ENCODE assay signal across 8 cellular contexts in the genomic region with DNA sequence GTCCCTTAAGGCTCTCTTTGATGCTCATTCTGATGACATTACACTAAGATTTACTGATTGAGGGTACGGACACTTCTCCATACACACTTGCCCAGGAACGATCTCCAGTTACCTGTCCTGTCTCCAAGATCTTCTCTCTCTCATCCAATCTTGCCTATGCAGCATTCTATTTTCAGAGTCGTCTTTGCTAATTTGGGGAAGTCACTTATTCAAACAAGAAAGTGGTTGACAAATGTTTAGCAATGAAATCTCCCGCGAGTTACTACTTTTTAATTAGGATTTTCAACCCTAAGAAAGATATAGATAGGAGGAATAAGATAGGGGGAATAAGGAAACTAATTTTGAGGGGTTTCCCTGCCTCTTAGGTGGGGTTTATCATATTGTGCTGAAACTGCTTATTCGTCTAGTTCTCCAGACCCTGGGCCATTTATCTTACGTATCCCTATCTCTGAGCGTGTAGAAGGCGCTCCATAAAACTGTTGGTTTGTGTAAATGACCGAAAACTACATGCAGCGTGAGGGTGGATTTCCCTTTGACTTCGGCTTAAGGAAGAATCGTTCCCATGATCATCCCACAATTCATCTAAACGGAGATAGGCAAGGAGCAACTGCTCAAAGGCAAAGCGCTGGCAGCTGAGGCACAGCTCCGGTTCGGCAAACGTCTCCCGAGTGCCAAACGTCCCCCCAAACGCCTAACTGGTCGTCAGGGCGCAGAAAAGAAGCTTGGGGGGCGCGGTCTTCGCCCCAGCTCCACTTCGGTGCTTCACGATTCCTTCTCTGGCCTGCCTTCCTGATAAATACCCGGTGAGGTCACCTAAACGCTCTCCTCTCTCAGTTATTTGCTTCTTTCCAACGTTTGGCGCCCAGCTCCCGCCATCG. TPM values are rescaled to one million over a fixed set of nuclear protein-coding genes. Genes with fewer than 3 reads are reported as not detected.
A peak's percentile ranks its signal among the peaks of the same experiment; 100 is the strongest.
DNase-seq lines count a peak whose midpoint lies in the region; ATAC-seq and TF ChIP-seq lines count a peak whose summit lies in the region.

No MANE protein-coding gene starts in this region.

- peaks cover 34% of the 10 kb centered on the region for H3K4me1 Mint-ChIP-seq in activated CD8-positive, alpha-beta T cell treated with anti-CD3 and anti-CD28 coated beads for 36 hours (ENCODE audit: low read depth)

- H3K4me3 ChIP-seq in DND-41 (ENCODE audit: low read depth in 1 of 2, low read length in 2 of 2) (peak overlapping the region; percentile 93 to 94), cardiac muscle cell (peak overlapping the region; percentile 66), trophoblast cell (ENCODE audit: low read depth, low read length) (peak overlapping the region; percentile 97)

- H4K8ac ChIP-seq in trophoblast cell (ENCODE audit: low read depth, low read length) = peak overlapping the region; percentile 85

- intact Hi-C loops in activated CD8-positive, alpha-beta T cell treated with anti-CD3 and anti-CD28 coated beads for 36 hours (cut with micrococcal nuclease) = loop anchor here (5.0 kb wide), 1 partner anchor 252 kb away; no protein-coding TSS in a partner anchor

- no peaks in the 10 kb centered on the region for H3K9me3 Mint-ChIP-seq in activated CD8-positive, alpha-beta T cell treated with anti-CD3 and anti-CD28 coated beads for 36 hours

- peak; percentile 16 for ATAC-seq in DND-41 (ENCODE audit: insufficient read depth, low read depth)
- peak; percentile 13 for ATAC-seq in GM21528 (IDR thresholded peaks at IDR 0.05; ENCODE audit: low FRiP score, unreplicated experiment)
- peak; percentile 1 for ATAC-seq in activated CD8-positive, alpha-beta T cell treated with anti-CD3 and anti-CD28 coated beads for 36 hours
- ATAC-seq in GM21381 (IDR thresholded peaks at IDR 0.05; ENCODE audit: unreplicated experiment) = no peak

- DNase-seq in DND-41 (no peak), LoVo (ENCODE audit: low spot score) (peak; percentile 13), cardiac muscle cell (ENCODE audit: low read depth in 1 of 2, low spot score in 1 of 2) (peak in 1 of 2 donors; percentile 51), trophoblast cell (peak in 1 of 2 donors; percentile 19), COLO829 (ENCODE audit: low spot score) (no peak)
- DNase-seq in activated CD8-positive, alpha-beta T cell treated with anti-CD3 and anti-CD28 coated beads for 36 hours = no peak

- peak overlapping the region; percentile 88 for H3K4ac ChIP-seq in trophoblast cell (ENCODE audit: low read depth, low read length)

- peak overlapping the region; percentile 90 for H3K9ac ChIP-seq in DND-41 (ENCODE audit: low read depth, low read length)
- H3K9ac ChIP-seq in trophoblast cell (ENCODE audit: low read length) = peak overlapping the region; percentile 83

- no peaks in the 10 kb centered on the region for H3K27me3 Mint-ChIP-seq in activated CD8-positive, alpha-beta T cell treated with anti-CD3 and anti-CD28 coated beads for 36 hours

- H2AK5ac ChIP-seq in trophoblast cell (ENCODE audit: low read length) = no peak overlapping the region

- peak overlapping the region; percentile 89 for H3K27ac Mint-ChIP-seq in activated CD8-positive, alpha-beta T cell treated with anti-CD3 and anti-CD28 coated beads for 36 hours

- peak overlapping the region; percentile 95 for H2BK5ac ChIP-seq in trophoblast cell (ENCODE audit: low read depth, low read length, poor library complexity)

- H3K79me2 ChIP-seq in DND-41 (ENCODE audit: insufficient read depth, low read length) (peaks cover 75% of the 10 kb centered on the region), trophoblast cell (ENCODE audit: control insufficient read depth, insufficient read depth, low read length, poor library complexity) (peaks cover 7% of the 10 kb centered on the region)

- H3K36me3 ChIP-seq in DND-41 (ENCODE audit: insufficient read depth, low read length) (peaks cover 16% of the 10 kb centered on the region), cardiac muscle cell (no peaks in the 10 kb centered on the region), trophoblast cell (ENCODE audit: control insufficient read depth in 1 of 2, insufficient read depth in 2 of 2, low read length in 2 of 2) (peaks cover 0 to 3% of the 10 kb centered on the region in 2 experiments)

- TF ChIP-seq CTCF in DND-41 (IDR thresholded peaks at IDR 0.05; ENCODE audit: borderline replicate concordance, extremely low read depth, low read length, poor library complexity, severe bottlenecking) (no peak), cardiac muscle cell (IDR thresholded peaks at IDR 0.05; ENCODE audit: low read depth, low read length) (no peak)
- no peak for TF ChIP-seq CTCF in activated CD8-positive, alpha-beta T cell treated with anti-CD3 and anti-CD28 coated beads for 36 hours (IDR thresholded peaks at IDR 0.05)

- H3K4me2 ChIP-seq in DND-41 (ENCODE audit: insufficient read depth, low read length) (peak overlapping the region; percentile 94), trophoblast cell (ENCODE audit: low read length) (peak overlapping the region; percentile 75)

- H3K27ac ChIP-seq in DND-41 (ENCODE audit: low read length) = peak overlapping the region; percentile 91
- peak overlapping the region; percentile 95 for H3K27ac ChIP-seq in cardiac muscle cell
- peak overlapping the region; percentile 99 for H3K27ac ChIP-seq in trophoblast cell (ENCODE audit: low read depth, low read length)

- H3K27me3 ChIP-seq in DND-41 (ENCODE audit: insufficient read depth, low read length, poor library complexity) (no peaks in the 10 kb centered on the region), cardiac muscle cell (no peaks in the 10 kb centered on the region), trophoblast cell (ENCODE audit: insufficient read depth, low read length) (no peaks in the 10 kb centered on the region)

- peaks cover 12% of the 10 kb centered on the region for H3K36me3 Mint-ChIP-seq in activated CD8-positive, alpha-beta T cell treated with anti-CD3 and anti-CD28 coated beads for 36 hours (ENCODE audit: low read depth)

- peak overlapping the region; percentile 76 for H2BK120ac ChIP-seq in trophoblast cell (ENCODE audit: insufficient read depth, low read length, poor library complexity)

- H3K23ac ChIP-seq in trophoblast cell (ENCODE audit: low read length) = peak overlapping the region; percentile 55

- no peaks in the 10 kb centered on the region for H4K20me1 ChIP-seq in DND-41 (ENCODE audit: insufficient read depth, low read length)

- peaks cover 12% of the 10 kb centered on the region for H3K79me1 ChIP-seq in trophoblast cell (ENCODE audit: low read length)

- peaks cover 38% of the 10 kb centered on the region for H3K4me1 ChIP-seq in DND-41 (ENCODE audit: insufficient read depth, low read length)
- peaks cover 21% of the 10 kb centered on the region for H3K4me1 ChIP-seq in cardiac muscle cell (ENCODE audit: low read depth)
- H3K4me1 ChIP-seq in trophoblast cell (ENCODE audit: control insufficient read depth in 1 of 2, insufficient read depth in 2 of 2, low read length in 2 of 2) = peaks cover 0 to 2% of the 10 kb centered on the region in 2 experiments

- H3K18ac ChIP-seq in trophoblast cell (ENCODE audit: low read length) = peak overlapping the region; percentile 44

- WGBS in trophoblast cell (ENCODE audit: extremely low coverage, insufficient coverage, insufficient read length) = no CpG with 5 or more reads among the region's 34 CpGs

- peak overlapping the region; percentile 79 for H3K4me3 Mint-ChIP-seq in activated CD8-positive, alpha-beta T cell treated with anti-CD3 and anti-CD28 coated beads for 36 hours

- peak overlapping the region; percentile 76 for H3K14ac ChIP-seq in trophoblast cell (ENCODE audit: low read length)

- CTCF ChIA-PET in activated CD8-positive, alpha-beta T cell treated with anti-CD3 and anti-CD28 coated beads for 36 hours (lab: Charles Lee) = interaction anchor here (0.8 to 1.7 kb wide), 6 partner anchors 8 to 329 kb away, joined by 3 to 10 read pairs (median 4); no protein-coding TSS in a partner anchor

- peak overlapping the region; percentile 79 for H4K12ac ChIP-seq in trophoblast cell (ENCODE audit: low read depth, low read length)

- no peaks in the 10 kb centered on the region for H3K9me3 ChIP-seq in DND-41 (ENCODE audit: insufficient read depth, low read length, severe bottlenecking)
- H3K9me3 ChIP-seq in cardiac muscle cell (ENCODE audit: low read depth) = no peaks in the 10 kb centered on the region
- H3K9me3 ChIP-seq in trophoblast cell (ENCODE audit: insufficient read depth, low read depth, low read length) = no peaks in the 10 kb centered on the region

- peak overlapping the region; percentile 91 for H4K91ac ChIP-seq in trophoblast cell (ENCODE audit: low read depth, low read length)

- H2BK12ac ChIP-seq in trophoblast cell (ENCODE audit: low read length) = no peak overlapping the region

- H2AFZ ChIP-seq in DND-41 (ENCODE audit: low read depth, low read length) = peak overlapping the region; percentile 92
- H2AFZ ChIP-seq in trophoblast cell (ENCODE audit: insufficient read depth, low read length, poor library complexity) = peak overlapping the region; percentile 91

- POLR2A ChIA-PET in activated CD8-positive, alpha-beta T cell treated with anti-CD3 and anti-CD28 coated beads for 36 hours (lab: Charles Lee) = interaction anchor here (0.7 to 1.3 kb wide), 5 partner anchors 10 to 424 kb away, joined by 3 read pairs; no protein-coding TSS in a partner anchor

RNA-seq across cellular contexts. Expression of a gene that starts 0.8 kb away (rescaled TPM):
- total RNA-seq in activated CD8-positive, alpha-beta T cell treated with anti-CD3 and anti-CD28 coated beads for 36 hours = 10 to 100 TPM; 34.4 to 39.0 TPM
- 15.2 and 18.3 TPM in 2 replicates for total RNA-seq in cardiac muscle cell
- 29.2 and 39.7 TPM in 2 replicates for polyA plus RNA-seq in cardiac muscle cell
- polyA plus RNA-seq in trophoblast cell (2013) = 9.0 and 9.5 TPM in 2 replicates

RNA-seq across cellular contexts. Expression of a gene that starts 1.0 kb away (rescaled TPM):
- total RNA-seq in activated CD8-positive, alpha-beta T cell treated with anti-CD3 and anti-CD28 coated beads for 36 hours = 10 to 100 TPM; 37.1 to 37.4 TPM
- 48.6 and 69.9 TPM in 2 replicates for total RNA-seq in cardiac muscle cell
- 87.1 and 106 TPM in 2 replicates for polyA plus RNA-seq in cardiac muscle cell
- 26.0 and 28.9 TPM in 2 replicates for polyA plus RNA-seq in trophoblast cell (2013)
